In genomic region chr3:70963412-70963811, GRCh38 we compare ENCODE assay signal across 16 cellular contexts.
DNase-seq lines count a peak whose midpoint lies in the region; FAIRE-seq and TF ChIP-seq lines count a peak whose summit lies in the region.
"Had no signal": no experiment of that assay in that cellular context is flagged by ENCODE, and none has a peak within 500 bp of the region (broad histone marks: within the 10 kb centered on the region; RNA-seq: fewer than 3 reads in every experiment).

No MANE protein-coding gene starts in this region.

- peak overlapping the region; percentile 30 for H2BK15ac ChIP-seq in neuronal stem cell (ENCODE audit: low read length)

- no peaks in the 10 kb centered on the region for H3K27me3 ChIP-seq in Caco-2 (replicated peaks; ENCODE audit: control insufficient read depth, insufficient read depth, low read length)
- H3K27me3 ChIP-seq in bronchial epithelial cell (ENCODE audit: control insufficient read depth, insufficient read depth, low read length), result no peaks in the 10 kb centered on the region
- no peaks in the 10 kb centered on the region for H3K27me3 ChIP-seq in neuronal stem cell (ENCODE audit: control insufficient read depth in 3 of 3, insufficient read depth in 3 of 3, low read depth in 1 of 3, low read length in 3 of 3)

- H3K4me3 ChIP-seq in Caco-2 (ENCODE audit: low read depth, low read length) (no peak overlapping the region), bronchial epithelial cell (ENCODE audit: low read depth, low read length) (no peak overlapping the region), neuronal stem cell (ENCODE audit: low read length in 2 of 2) (no peak overlapping the region)
- H3K4me3 ChIP-seq: K562 had no signal

- peak overlapping the region; percentile 11 for H4K91ac ChIP-seq in neuronal stem cell (ENCODE audit: low read depth, low read length, poor library complexity)

- no TSS peak for BruUV-seq in Caco-2 (replicated peaks; lab: Mats Ljungman, UMichigan)

- no peaks in the 10 kb centered on the region for H3K9me3 Mint-ChIP-seq in Caco-2 (ENCODE audit: unreplicated experiment)
- H3K9me3 Mint-ChIP-seq: activated B cell treated with CpG ODN at 0.5 μM for 24 hours had no signal

- H3K36me3 ChIP-seq in Caco-2 (ENCODE audit: control insufficient read depth, insufficient read depth, low read length) (peaks cover 5% of the 10 kb centered on the region), bronchial epithelial cell (ENCODE audit: control insufficient read depth, insufficient read depth, low read length) (peaks cover 18% of the 10 kb centered on the region), neuronal stem cell (replicated peaks in 1 of 2; ENCODE audit: control insufficient read depth in 2 of 2, insufficient read depth in 2 of 2, low read length in 2 of 2) (peaks cover 2 to 58% of the 10 kb centered on the region in 2 donors)

- H3K27ac Mint-ChIP-seq in Caco-2 (ENCODE audit: unreplicated experiment), result peak overlapping the region; percentile 19
- H3K27ac Mint-ChIP-seq: activated B cell treated with CpG ODN at 0.5 μM for 24 hours had no signal

- no peaks in the 10 kb centered on the region for H3K79me1 ChIP-seq in neuronal stem cell (ENCODE audit: low read depth, low read length)

- no peak for TF ChIP-seq CTCF in Caco-2 (IDR thresholded peaks at IDR 0.05; ENCODE audit: insufficient read depth in 1 of 2, low read depth in 1 of 2, low read length in 1 of 2, severe bottlenecking in 1 of 2, unreplicated experiment in 1 of 2)
- no peak for TF ChIP-seq CTCF in bronchial epithelial cell (IDR thresholded peaks at IDR 0.05; ENCODE audit: insufficient read depth, low read length, severe bottlenecking)

- no peak overlapping the region for H4K8ac ChIP-seq in neuronal stem cell (ENCODE audit: low read depth, low read length)

- CTCF ChIA-PET in Caco-2 (lab: Charles Lee), result no interaction called here

- H3K18ac ChIP-seq in neuronal stem cell (ENCODE audit: low read length), result peak overlapping the region; percentile 7

- peak; percentile 28 for FAIRE-seq in bronchial epithelial cell (lab: Jason Lieb, UNC)
- FAIRE-seq: K562, RCC 7860 had no signal

- peak overlapping the region; percentile 62 for H3K27ac ChIP-seq in neuronal stem cell (replicated peaks; ENCODE audit: low read length)

- H3K4ac ChIP-seq in neuronal stem cell (ENCODE audit: low read length), result no peak overlapping the region

- no peak overlapping the region for H2BK120ac ChIP-seq in neuronal stem cell (ENCODE audit: low read depth, low read length)

- POLR2A ChIA-PET in Caco-2 (lab: Charles Lee), result no interaction called here

- no peak overlapping the region for H3K4me3 Mint-ChIP-seq in Caco-2 (ENCODE audit: unreplicated experiment)
- H3K4me3 Mint-ChIP-seq: activated B cell treated with CpG ODN at 0.5 μM for 24 hours had no signal

- H3K4me1 ChIP-seq in Caco-2 (no peaks in the 10 kb centered on the region), neuronal stem cell (ENCODE audit: control insufficient read depth in 2 of 2, insufficient read depth in 1 of 2, low read depth in 1 of 2, low read length in 2 of 2) (peaks cover 8 to 16% of the 10 kb centered on the region in 2 donors)

- peak overlapping the region; percentile 20 for H2AK5ac ChIP-seq in neuronal stem cell (ENCODE audit: low read depth, low read length)

- H3K14ac ChIP-seq in neuronal stem cell (ENCODE audit: low read length), result no peak overlapping the region

- H3K23ac ChIP-seq in neuronal stem cell (ENCODE audit: low read depth, low read length, poor library complexity), result no peak overlapping the region

- DNase-seq in Caco-2 (no peak), NCI-H526 (lab: John Stamatoyannopoulos, UW) (peak; percentile 48 to 50), bronchial epithelial cell (ENCODE audit: low read depth) (no peak), neuronal stem cell (ENCODE audit: low spot score) (peak; percentile 44), NOMO-1 treated with DMSO at 0.1 percent for 48 hours (lab: John Stamatoyannopoulos, UW; ENCODE audit: unreplicated experiment) (no peak), Ammon's horn (ENCODE audit: low spot score) (no peak)
- no peak for DNase-seq in stimulated activated CD4-positive, alpha-beta T cell treated with anti-CD3 and anti-CD28 coated beads, Interleukin-12 subunit alpha, Interleukin-12 subunit beta, amount 100 ng/mL, for 4 hours
- DNase-seq: activated B cell treated with CpG ODN at 0.5 μM for 24 hours; DND-41; effector memory CD4-positive, alpha-beta T cell; HCEC 1CT; NCI-H1436; NCI-H524 treated with DMSO at 0.1 percent for 48 hours; substantia nigra had no signal

- WGBS in neuronal stem cell (ENCODE audit: extremely low coverage in 2 of 2, insufficient read length in 2 of 2, insufficient replicate concordance in 1 of 2), 2 donors, result no CpG with 5 or more reads among the region's 6 CpGs

- H3K4me1 Mint-ChIP-seq in Caco-2 (ENCODE audit: low read depth, unreplicated experiment), result no peaks in the 10 kb centered on the region
- H3K4me1 Mint-ChIP-seq: activated B cell treated with CpG ODN at 0.5 μM for 24 hours had no signal

- peak overlapping the region; percentile 19 for H2AFZ ChIP-seq in neuronal stem cell (ENCODE audit: low read length)

- H3K9ac ChIP-seq in neuronal stem cell (ENCODE audit: low read depth, low read length, poor library complexity), result no peak overlapping the region

- no peak overlapping the region for H2BK12ac ChIP-seq in neuronal stem cell (ENCODE audit: low read length)

- H3K36me3 Mint-ChIP-seq in Caco-2 (ENCODE audit: insufficient read depth, unreplicated experiment), result peaks cover 94% of the 10 kb centered on the region

- intact Hi-C loops in Caco-2 (cut with micrococcal nuclease; ENCODE audit: unreplicated experiment), result no loop called here

- peak overlapping the region; percentile 37 for H3K4me2 ChIP-seq in neuronal stem cell (ENCODE audit: insufficient read depth, low read length, poor library complexity, severe bottlenecking)

- H3K27me3 Mint-ChIP-seq in Caco-2 (ENCODE audit: insufficient read depth, unreplicated experiment), result no peaks in the 10 kb centered on the region
- H3K27me3 Mint-ChIP-seq: activated B cell treated with CpG ODN at 0.5 μM for 24 hours had no signal

- H3K9me3 ChIP-seq in Caco-2 (no peaks in the 10 kb centered on the region), neuronal stem cell (replicated peaks in 1 of 2; ENCODE audit: control insufficient read depth in 2 of 2, insufficient read depth in 1 of 2, low read depth in 1 of 2, low read length in 2 of 2) (peaks cover 0 to under 1% of the 10 kb centered on the region in 2 donors)

- H2BK5ac ChIP-seq in neuronal stem cell (ENCODE audit: low read length), result no peak overlapping the region

Comparison
In these comparisons a context has a peak if more than half of its experiments do, and no peak if none do; other contexts are left out.
1. DNase-seq: peak in NCI-H526 (2 of 2) and neuronal stem cell (single experiment); none in Caco-2 (0 of 2), bronchial epithelial cell (single experiment), NOMO-1 treated with DMSO at 0.1 percent for 48 hours (single experiment), stimulated activated CD4-positive, alpha-beta T cell treated with anti-CD3 and anti-CD28 coated beads, Interleukin-12 subunit alpha, Interleukin-12 subunit beta, amount 100 ng/mL, for 4 hours (single experiment) and Ammon's horn (single experiment).